ENCODE assay signal across 8 cellular contexts in genomic region chr12:92445253-92446081, GRCh38.
DNase-seq lines count a peak whose midpoint lies in the region; ATAC-seq, FAIRE-seq and TF ChIP-seq lines count a peak whose summit lies in the region.

No MANE protein-coding gene starts in this region.

- H4K20me1 ChIP-seq in GM12878 (ENCODE audit: control insufficient read depth, insufficient read depth), result no peaks in the 10 kb centered on the region

- peaks cover 2% of the 10 kb centered on the region; the same call in 1 of the 2 replicates for H3K79me2 ChIP-seq in GM12878 (ENCODE audit: control insufficient read depth, insufficient read depth, low read length)

- SMC1A ChIA-PET in GM12878 (lab: Charles Lee; ENCODE audit: uncharacterized antibody, unreplicated experiment), result interaction anchor here (0.6 to 10.0 kb wide), 40 partner anchors 9 to 952 kb away, joined by 3 to 117 read pairs (median 6); partner anchors contain the start of gene BTG1

- intact Hi-C loops in GM12878 (cut with micrococcal nuclease; ENCODE audit: unreplicated experiment), result loop anchor here (1.0 to 5.0 kb wide), 8 partner anchors 13 to 298 kb away; partner anchors contain the start of gene BTG1

- H3K4me3 ChIP-seq in GM12878 (peak overlapping the region; percentile 41), skeletal muscle cell (ENCODE audit: low read depth, low read length) (no peak overlapping the region), WERI-Rb-1 (ENCODE audit: low read depth, low read length) (no peak overlapping the region)

- no peaks in the 10 kb centered on the region for H3K27me3 Mint-ChIP-seq in activated CD4-positive, alpha-beta memory T cell treated with anti-CD3 and anti-CD28 coated beads, Interleukin-2, amount 10 ng/mL, durations not matched to agents 7 days and 5 days
- no peaks in the 10 kb centered on the region for H3K27me3 Mint-ChIP-seq in activated T-cell treated with anti-CD3 and anti-CD28 coated beads, Interleukin-2, amount 50 U/mL, for 72 hours (ENCODE audit: low read depth)

- POLR2A ChIA-PET in GM12878 (lab: Charles Lee), result interaction anchor here (0.7 to 5.1 kb wide), 18 partner anchors 10 to 300 kb away, joined by 3 to 34 read pairs (median 6); partner anchors contain the start of gene BTG1
- POLR2A ChIA-PET in activated CD4-positive, alpha-beta memory T cell treated with anti-CD3 and anti-CD28 coated beads, Interleukin-2, amount 10 ng/mL, durations not matched to agents 7 days and 5 days (lab: Charles Lee), result interaction anchor here (1.2 kb wide), 1 partner anchor 17 kb away, joined by 3 read pairs; no protein-coding TSS in a partner anchor

- RAD21 ChIA-PET in GM12878 (lab: Charles Lee; ENCODE audit: unreplicated experiment), result interaction anchor here (0.8 to 5.3 kb wide), 27 partner anchors 9 to 415 kb away, joined by 3 to 67 read pairs (median 9); partner anchors contain the start of gene BTG1

- H3K36me3 ChIP-seq in GM12878 (ENCODE audit: control insufficient read depth in 2 of 2, insufficient read depth in 2 of 2, low read length in 1 of 2), result no peaks in the 10 kb centered on the region
- H3K36me3 ChIP-seq in WERI-Rb-1, result no peaks in the 10 kb centered on the region

- H2AFZ ChIP-seq in GM12878 (ENCODE audit: control insufficient read depth, low read depth, low read length), result peak overlapping the region; percentile 34; the same call in 1 of the 2 replicates

- no peaks in the 10 kb centered on the region for H3K36me3 Mint-ChIP-seq in activated CD4-positive, alpha-beta memory T cell treated with anti-CD3 and anti-CD28 coated beads, Interleukin-2, amount 10 ng/mL, durations not matched to agents 7 days and 5 days (ENCODE audit: low read depth)
- H3K36me3 Mint-ChIP-seq in activated T-cell treated with anti-CD3 and anti-CD28 coated beads, Interleukin-2, amount 50 U/mL, for 72 hours (ENCODE audit: insufficient read depth in 2 of 2), result peaks cover 2 to 6% of the 10 kb centered on the region in 2 donors

- H3K9me3 ChIP-seq in GM12878 (replicated peaks; ENCODE audit: control insufficient read depth, insufficient read depth, low read length), result peaks cover 13% of the 10 kb centered on the region
- no peaks in the 10 kb centered on the region for H3K9me3 ChIP-seq in WERI-Rb-1 (ENCODE audit: severe bottlenecking)

- peak overlapping the region; percentile 75 for H3K9ac ChIP-seq in GM12878 (ENCODE audit: control insufficient read depth, insufficient read depth, low read length)

- TSS peak; percentile 93 for BruUV-seq in GM12878 (replicated peaks; lab: Mats Ljungman, UMichigan)

- no peaks in the 10 kb centered on the region for H3K27me3 ChIP-seq in GM12878 (replicated peaks in 1 of 2; ENCODE audit: control insufficient read depth in 2 of 2, insufficient read depth in 2 of 2, low read length in 1 of 2)
- no peaks in the 10 kb centered on the region for H3K27me3 ChIP-seq in WERI-Rb-1 (ENCODE audit: insufficient read depth, low read depth, severe bottlenecking)

- peak; percentile 87 for FAIRE-seq in GM12878 (lab: Jason Lieb, UNC)

- no peaks in the 10 kb centered on the region for H3K4me1 Mint-ChIP-seq in activated CD4-positive, alpha-beta memory T cell treated with anti-CD3 and anti-CD28 coated beads, Interleukin-2, amount 10 ng/mL, durations not matched to agents 7 days and 5 days
- peaks cover 27% of the 10 kb centered on the region for H3K4me1 Mint-ChIP-seq in activated T-cell treated with anti-CD3 and anti-CD28 coated beads, Interleukin-2, amount 50 U/mL, for 72 hours (ENCODE audit: low read depth)

- H3K9me3 Mint-ChIP-seq in activated CD4-positive, alpha-beta memory T cell treated with anti-CD3 and anti-CD28 coated beads, Interleukin-2, amount 10 ng/mL, durations not matched to agents 7 days and 5 days, result peaks cover 9% of the 10 kb centered on the region
- peaks cover 9 to 10% of the 10 kb centered on the region in 2 donors for H3K9me3 Mint-ChIP-seq in activated T-cell treated with anti-CD3 and anti-CD28 coated beads, Interleukin-2, amount 50 U/mL, for 72 hours

- peak; percentile 52 for TF ChIP-seq POLR2A in GM19099 (IDR thresholded peaks at IDR 0.05; ENCODE audit: extremely low read depth, insufficient read length, low read depth)
- peak; percentile 61 for TF ChIP-seq POLR2A in GM12878 (IDR thresholded peaks at IDR 0.05; ENCODE audit: low read depth, low read length)

- ATAC-seq in HG02973 (IDR thresholded peaks at IDR 0.05; ENCODE audit: unreplicated experiment) (peak; percentile 77), GM12878 (peak; percentile 90)
- ATAC-seq in activated T-cell treated with anti-CD3 and anti-CD28 coated beads, Interleukin-2, amount 50 U/mL, for 72 hours (replicated peaks in 1 of 2), result no peak

- DNase-seq in GM12878 (ENCODE audit: low read depth, low spot score) (peak; percentile 97), skeletal muscle cell (ENCODE audit: low read depth) (peak; percentile 56), WERI-Rb-1 (no peak), NCI-H2081 (lab: John Stamatoyannopoulos, UW) (no peak)
- no peak for DNase-seq in activated CD4-positive, alpha-beta memory T cell treated with anti-CD3 and anti-CD28 coated beads, Interleukin-2, amount 10 ng/mL, durations not matched to agents 7 days and 5 days
- no peak for DNase-seq in activated T-cell treated with anti-CD3 and anti-CD28 coated beads, Interleukin-2, amount 50 U/mL, for 72 hours

- in situ Hi-C loops in GM12878 (cut with MboI), result no loop called here

- TF ChIP-seq CTCF in GM12878 (IDR thresholded peaks at IDR 0.05 in 2 of 3, conservative IDR thresholded peaks at IDR 0.05 in 1 of 3; ENCODE audit: control insufficient read depth in 2 of 3, extremely low read depth in 1 of 3, insufficient read depth in 1 of 3, low read depth in 3 of 3, low read length in 3 of 3) (no peak), WERI-Rb-1 (IDR thresholded peaks at IDR 0.05; ENCODE audit: low read depth, low read length) (no peak)

- peak; percentile 32; the same call in 1 of the 2 replicates for TF ChIP-seq RAD21 in GM12878 (IDR thresholded peaks at IDR 0.05; ENCODE audit: insufficient read depth, low read depth, low read length)

- peak overlapping the region; percentile 67 for H3K4me2 ChIP-seq in GM12878 (ENCODE audit: control insufficient read depth, insufficient read depth)

- H3K4me3 Mint-ChIP-seq in activated CD4-positive, alpha-beta memory T cell treated with anti-CD3 and anti-CD28 coated beads, Interleukin-2, amount 10 ng/mL, durations not matched to agents 7 days and 5 days, result no peak overlapping the region
- no peak overlapping the region for H3K4me3 Mint-ChIP-seq in activated T-cell treated with anti-CD3 and anti-CD28 coated beads, Interleukin-2, amount 50 U/mL, for 72 hours

- H3K27ac ChIP-seq in GM12878 (ENCODE audit: control insufficient read depth, insufficient read depth) (peak overlapping the region; percentile 100), WERI-Rb-1 (no peak overlapping the region)

- under 1% methylated on average over 10 of the region's 10 CpGs for WGBS in GM12878 (ENCODE audit: insufficient coverage, insufficient replicate concordance, low lambda C conversion rate, missing lambda C conversion rate)

- H3K4me1 ChIP-seq in GM12878 (ENCODE audit: control insufficient read depth, insufficient read depth, low read length), result peaks cover 44% of the 10 kb centered on the region

- H3K27ac Mint-ChIP-seq in activated CD4-positive, alpha-beta memory T cell treated with anti-CD3 and anti-CD28 coated beads, Interleukin-2, amount 10 ng/mL, durations not matched to agents 7 days and 5 days, result no peak overlapping the region
- H3K27ac Mint-ChIP-seq in activated T-cell treated with anti-CD3 and anti-CD28 coated beads, Interleukin-2, amount 50 U/mL, for 72 hours, result no peak overlapping the region

- CTCF ChIA-PET in GM12878 (lab: Yijun Ruan, JAX), result interaction anchor here (0.7 to 2.4 kb wide), 15 partner anchors 9 to 1063 kb away, joined by 3 to 11 read pairs (median 4); no protein-coding TSS in a partner anchor
- CTCF ChIA-PET in activated CD4-positive, alpha-beta memory T cell treated with anti-CD3 and anti-CD28 coated beads, Interleukin-2, amount 10 ng/mL, durations not matched to agents 7 days and 5 days (lab: Charles Lee), result no interaction called here

- peak; percentile 89 to 91 for TF ChIP-seq EP300 in GM12878 (IDR thresholded peaks at IDR 0.05; ENCODE audit: borderline replicate concordance in 1 of 2, control insufficient read depth in 1 of 2, low read depth in 2 of 2, low read length in 2 of 2)

TF ChIP-seq in GM12878, 131 proteins besides CTCF, POLR2A, EP300 and RAD21 (continues in another document):
- no peak for TF ChIP-seq TARDBP (IDR thresholded peaks at IDR 0.05; ENCODE audit: borderline replicate concordance)
- no peak for TF ChIP-seq HSF1 (IDR thresholded peaks at IDR 0.05; ENCODE audit: low read depth, low read length)
- peak; percentile 65 for TF ChIP-seq BCL3 (IDR thresholded peaks at IDR 0.05; ENCODE audit: borderline replicate concordance, insufficient read depth, low read depth, low read length, poor library complexity, severe bottlenecking)

Comparison
In these comparisons a context has a peak if more than half of its experiments do, and no peak if none do; other contexts are left out.
1. ATAC-seq: peak in HG02973 (single experiment) and GM12878 (single experiment); none in activated T-cell treated with anti-CD3 and anti-CD28 coated beads, Interleukin-2, amount 50 U/mL, for 72 hours (0 of 2).
2. DNase-seq: peak in GM12878 (single experiment) and skeletal muscle cell (single experiment); none in WERI-Rb-1 (single experiment), NCI-H2081 (0 of 2), activated CD4-positive, alpha-beta memory T cell treated with anti-CD3 and anti-CD28 coated beads, Interleukin-2, amount 10 ng/mL, durations not matched to agents 7 days and 5 days (single experiment) and activated T-cell treated with anti-CD3 and anti-CD28 coated beads, Interleukin-2, amount 50 U/mL, for 72 hours (0 of 2).